ENCODE assay signal across 1 cellular context in the genomic region with DNA sequence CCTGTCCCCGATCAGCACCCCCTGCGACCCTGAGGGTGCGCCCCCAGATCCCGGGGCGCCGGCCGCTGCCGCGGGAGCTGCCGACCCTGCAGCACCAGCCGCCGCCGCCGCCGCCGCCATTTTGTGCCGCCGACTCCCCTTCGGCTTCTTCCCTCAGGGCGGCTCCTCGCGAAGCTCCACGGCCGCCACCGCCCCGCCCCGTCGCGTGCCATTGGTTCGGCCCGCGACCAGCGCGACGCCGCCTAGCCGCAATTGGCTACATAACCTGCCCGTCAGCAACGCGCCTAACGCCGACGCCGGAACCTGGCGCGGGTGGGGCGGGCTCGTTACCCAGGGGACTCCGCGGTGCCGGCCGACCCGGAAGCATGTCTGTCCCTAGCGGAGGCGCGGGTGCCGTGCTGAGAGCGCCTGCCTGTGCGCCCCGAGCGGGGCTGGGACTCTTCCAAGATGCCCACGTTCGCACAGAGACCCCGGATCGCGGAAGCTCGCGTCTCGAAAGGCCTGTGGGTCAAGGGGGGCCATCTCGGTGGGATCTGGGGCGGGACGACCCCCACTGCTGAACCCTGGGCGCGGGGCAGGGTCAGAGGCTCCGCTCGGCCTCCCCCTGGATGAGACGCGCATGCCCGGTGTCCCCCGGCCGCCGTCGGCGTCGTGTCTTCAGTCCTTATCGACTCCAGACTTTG.
TF ChIP-seq lines count a peak whose summit lies in the region.

Gene CCNL2 (minus strand): TSS at position 149 of the 683 bp plus-strand sequence. CDS start 29 bp downstream, at position 120.

TF ChIP-seq in K562, 482 proteins besides CTCF, POLR2A, EP300 and RAD21 (continued from another document and continues in another):
- TF ChIP-seq, protein P1, sequence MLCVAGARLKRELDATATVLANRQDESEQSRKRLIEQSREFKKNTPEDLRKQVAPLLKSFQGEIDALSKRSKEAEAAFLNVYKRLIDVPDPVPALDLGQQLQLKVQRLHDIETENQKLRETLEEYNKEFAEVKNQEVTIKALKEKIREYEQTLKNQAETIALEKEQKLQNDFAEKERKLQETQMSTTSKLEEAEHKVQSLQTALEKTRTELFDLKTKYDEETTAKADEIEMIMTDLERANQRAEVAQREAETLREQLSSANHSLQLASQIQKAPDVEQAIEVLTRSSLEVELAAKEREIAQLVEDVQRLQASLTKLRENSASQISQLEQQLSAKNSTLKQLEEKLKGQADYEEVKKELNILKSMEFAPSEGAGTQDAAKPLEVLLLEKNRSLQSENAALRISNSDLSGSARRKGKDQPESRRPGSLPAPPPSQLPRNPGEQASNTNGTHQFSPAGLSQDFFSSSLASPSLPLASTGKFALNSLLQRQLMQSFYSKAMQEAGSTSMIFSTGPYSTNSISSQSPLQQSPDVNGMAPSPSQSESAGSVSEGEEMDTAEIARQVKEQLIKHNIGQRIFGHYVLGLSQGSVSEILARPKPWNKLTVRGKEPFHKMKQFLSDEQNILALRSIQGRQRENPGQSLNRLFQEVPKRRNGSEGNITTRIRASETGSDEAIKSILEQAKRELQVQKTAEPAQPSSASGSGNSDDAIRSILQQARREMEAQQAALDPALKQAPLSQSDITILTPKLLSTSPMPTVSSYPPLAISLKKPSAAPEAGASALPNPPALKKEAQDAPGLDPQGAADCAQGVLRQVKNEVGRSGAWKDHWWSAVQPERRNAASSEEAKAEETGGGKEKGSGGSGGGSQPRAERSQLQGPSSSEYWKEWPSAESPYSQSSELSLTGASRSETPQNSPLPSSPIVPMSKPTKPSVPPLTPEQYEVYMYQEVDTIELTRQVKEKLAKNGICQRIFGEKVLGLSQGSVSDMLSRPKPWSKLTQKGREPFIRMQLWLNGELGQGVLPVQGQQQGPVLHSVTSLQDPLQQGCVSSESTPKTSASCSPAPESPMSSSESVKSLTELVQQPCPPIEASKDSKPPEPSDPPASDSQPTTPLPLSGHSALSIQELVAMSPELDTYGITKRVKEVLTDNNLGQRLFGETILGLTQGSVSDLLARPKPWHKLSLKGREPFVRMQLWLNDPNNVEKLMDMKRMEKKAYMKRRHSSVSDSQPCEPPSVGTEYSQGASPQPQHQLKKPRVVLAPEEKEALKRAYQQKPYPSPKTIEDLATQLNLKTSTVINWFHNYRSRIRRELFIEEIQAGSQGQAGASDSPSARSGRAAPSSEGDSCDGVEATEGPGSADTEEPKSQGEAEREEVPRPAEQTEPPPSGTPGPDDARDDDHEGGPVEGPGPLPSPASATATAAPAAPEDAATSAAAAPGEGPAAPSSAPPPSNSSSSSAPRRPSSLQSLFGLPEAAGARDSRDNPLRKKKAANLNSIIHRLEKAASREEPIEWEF (CRISPR knock-in tag; IDR thresholded peaks at IDR 0.05), result no peak
- TF ChIP-seq SMARCC2 (IDR thresholded peaks at IDR 0.05; ENCODE audit: low read depth) (no peak), RBM39 (optimal IDR thresholded peaks at IDR 0.05; ENCODE audit: low read depth, low read length) (no peak), SP2 (IDR thresholded peaks at IDR 0.05; ENCODE audit: extremely low read depth, low read depth, low read length, poor library complexity, severe bottlenecking) (peak; percentile 95), HDAC8 (tag; IDR thresholded peaks at IDR 0.05) (no peak), NR1H2 (CRISPR knock-in tag; IDR thresholded peaks at IDR 0.05) (peak; percentile 90; the same call in 1 of the 2 replicates), MBD1 (CRISPR knock-in tag; IDR thresholded peaks at IDR 0.05) (no peak), ZNF77 (CRISPR knock-in tag; IDR thresholded peaks at IDR 0.05) (no peak), PATZ1 (CRISPR knock-in tag; IDR thresholded peaks at IDR 0.05; ENCODE audit: borderline replicate concordance) (no peak), ETS2 (tag; IDR thresholded peaks at IDR 0.05; ENCODE audit: borderline replicate concordance, poor library complexity, severe bottlenecking) (no peak), ZNF75A (CRISPR knock-in tag; IDR thresholded peaks at IDR 0.05) (no peak), MIER1 (IDR thresholded peaks at IDR 0.05; ENCODE audit: low read depth) (no peak), ILF3 (IDR thresholded peaks at IDR 0.05; ENCODE audit: borderline replicate concordance) (no peak), ZNF282 (CRISPR knock-in tag; IDR thresholded peaks at IDR 0.05) (no peak; the same call in 1 of the 2 replicates), ZNF23 (CRISPR knock-in tag; IDR thresholded peaks at IDR 0.05) (no peak), PHF8 (IDR thresholded peaks at IDR 0.05; ENCODE audit: borderline replicate concordance, low read length) (peak; percentile 93; the same call in 1 of the 2 replicates), STAT6 (CRISPR knock-in tag; IDR thresholded peaks at IDR 0.05) (peak; percentile 71; the same call in 1 of the 2 replicates), NBN (IDR thresholded peaks at IDR 0.05; ENCODE audit: low read depth) (0 out of 2 replicates have a peak, but pooled peaks have one; percentile 55), SRSF1 (IDR thresholded peaks at IDR 0.05; ENCODE audit: low read depth, low read length) (peak; percentile 40; the same call in 1 of the 2 replicates), CEBPB (tag; IDR thresholded peaks at IDR 0.05) (no peak), HNRNPL (IDR thresholded peaks at IDR 0.05; ENCODE audit: low read depth, low read length) (no peak), SLC30A9 (CRISPR knock-in tag; IDR thresholded peaks at IDR 0.05) (no peak)
- TF ChIP-seq, protein P2, sequence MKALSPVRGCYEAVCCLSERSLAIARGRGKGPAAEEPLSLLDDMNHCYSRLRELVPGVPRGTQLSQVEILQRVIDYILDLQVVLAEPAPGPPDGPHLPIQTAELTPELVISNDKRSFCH (CRISPR knock-in tag; IDR thresholded peaks at IDR 0.05), result no peak
- TF ChIP-seq, protein P2 (tag; IDR thresholded peaks at IDR 0.05), result no peak; the same call in 1 of the 2 replicates
- TF ChIP-seq, protein P3, sequence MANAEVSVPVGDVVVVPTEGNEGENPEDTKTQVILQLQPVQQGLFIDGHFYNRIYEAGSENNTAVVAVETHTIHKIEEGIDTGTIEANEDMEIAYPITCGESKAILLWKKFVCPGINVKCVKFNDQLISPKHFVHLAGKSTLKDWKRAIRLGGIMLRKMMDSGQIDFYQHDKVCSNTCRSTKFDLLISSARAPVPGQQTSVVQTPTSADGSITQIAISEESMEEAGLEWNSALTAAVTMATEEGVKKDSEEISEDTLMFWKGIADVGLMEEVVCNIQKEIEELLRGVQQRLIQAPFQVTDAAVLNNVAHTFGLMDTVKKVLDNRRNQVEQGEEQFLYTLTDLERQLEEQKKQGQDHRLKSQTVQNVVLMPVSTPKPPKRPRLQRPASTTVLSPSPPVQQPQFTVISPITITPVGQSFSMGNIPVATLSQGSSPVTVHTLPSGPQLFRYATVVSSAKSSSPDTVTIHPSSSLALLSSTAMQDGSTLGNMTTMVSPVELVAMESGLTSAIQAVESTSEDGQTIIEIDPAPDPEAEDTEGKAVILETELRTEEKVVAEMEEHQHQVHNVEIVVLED (CRISPR knock-in tag; IDR thresholded peaks at IDR 0.05), result peak; percentile 97
- TF ChIP-seq, protein P4, sequence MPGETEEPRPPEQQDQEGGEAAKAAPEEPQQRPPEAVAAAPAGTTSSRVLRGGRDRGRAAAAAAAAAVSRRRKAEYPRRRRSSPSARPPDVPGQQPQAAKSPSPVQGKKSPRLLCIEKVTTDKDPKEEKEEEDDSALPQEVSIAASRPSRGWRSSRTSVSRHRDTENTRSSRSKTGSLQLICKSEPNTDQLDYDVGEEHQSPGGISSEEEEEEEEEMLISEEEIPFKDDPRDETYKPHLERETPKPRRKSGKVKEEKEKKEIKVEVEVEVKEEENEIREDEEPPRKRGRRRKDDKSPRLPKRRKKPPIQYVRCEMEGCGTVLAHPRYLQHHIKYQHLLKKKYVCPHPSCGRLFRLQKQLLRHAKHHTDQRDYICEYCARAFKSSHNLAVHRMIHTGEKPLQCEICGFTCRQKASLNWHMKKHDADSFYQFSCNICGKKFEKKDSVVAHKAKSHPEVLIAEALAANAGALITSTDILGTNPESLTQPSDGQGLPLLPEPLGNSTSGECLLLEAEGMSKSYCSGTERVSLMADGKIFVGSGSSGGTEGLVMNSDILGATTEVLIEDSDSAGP (CRISPR knock-in tag; IDR thresholded peaks at IDR 0.05), result no peak
- TF ChIP-seq, protein P5, sequence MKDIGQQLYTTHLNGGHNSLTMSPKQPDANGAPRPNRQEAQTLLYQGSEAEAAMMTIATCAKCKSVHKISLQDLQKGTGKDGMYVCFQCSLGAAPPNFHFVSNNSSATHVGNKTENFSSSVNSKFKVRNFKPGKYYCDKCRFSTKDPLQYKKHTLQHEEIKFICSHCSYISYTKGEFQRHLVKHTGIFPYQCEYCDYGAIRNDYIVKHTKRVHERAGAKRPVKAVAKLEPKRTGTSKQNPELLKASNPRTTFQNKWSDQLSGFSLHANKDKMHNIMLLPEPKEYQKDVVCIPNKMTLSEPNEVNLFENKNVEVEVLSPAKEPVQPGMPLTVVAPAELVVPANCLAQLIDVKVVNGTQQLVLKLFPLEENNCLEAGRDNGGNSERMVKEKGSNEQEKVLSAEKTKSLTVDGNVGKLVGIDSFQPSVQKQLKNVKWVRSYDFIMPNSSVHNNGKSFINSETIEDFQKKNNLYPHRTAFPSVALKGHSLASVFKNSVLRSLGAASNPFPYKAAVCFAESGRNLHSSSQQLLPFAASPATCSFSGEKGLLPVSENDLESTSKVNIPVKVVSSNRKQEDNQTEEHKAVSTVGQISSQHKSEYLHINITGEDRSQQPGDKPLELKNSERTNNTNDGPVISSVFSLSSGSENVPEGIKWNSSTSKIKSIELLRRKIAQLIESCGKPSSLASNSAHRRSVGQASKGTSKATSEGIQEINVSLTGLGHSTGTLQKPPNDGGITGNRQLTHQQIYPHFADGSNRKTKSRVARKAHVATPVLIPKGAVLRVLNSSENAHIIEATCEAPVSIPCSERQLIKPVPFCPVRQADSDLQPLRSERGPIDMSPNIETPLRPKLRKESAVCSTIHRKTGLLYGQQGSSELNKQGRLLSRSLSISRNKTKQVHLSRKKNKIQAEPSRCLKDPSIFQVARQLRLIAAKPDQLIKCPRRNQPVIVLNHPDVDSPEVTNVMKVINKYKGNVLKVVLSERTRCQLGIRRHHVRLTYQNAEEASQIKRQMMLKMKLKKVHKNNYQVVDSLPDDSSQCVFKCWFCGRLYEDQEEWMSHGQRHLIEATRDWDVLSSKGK (CRISPR knock-in tag; IDR thresholded peaks at IDR 0.05), result no peak
